In genomic region chr3:58640700-58641372, GRCh38 we compare ENCODE assay signal across 8 cellular contexts. TPM values are rescaled to one million over a fixed set of nuclear protein-coding genes. Genes with fewer than 3 reads are reported as not detected.
DNase-seq lines count a peak whose midpoint lies in the region; TF ChIP-seq lines count a peak whose summit lies in the region.

No MANE protein-coding gene starts in this region.

- H3K4me3 Mint-ChIP-seq in HFFc6, result no peak overlapping the region

- no peak overlapping the region for H3K27ac ChIP-seq in breast epithelium

- no peak overlapping the region for H3K27ac Mint-ChIP-seq in HFFc6

- H3K4me3 ChIP-seq in breast epithelium, result no peak overlapping the region

- H3K4me1 ChIP-seq in breast epithelium, result no peaks in the 10 kb centered on the region

- no peaks in the 10 kb centered on the region for H3K36me3 Mint-ChIP-seq in HFFc6 (ENCODE audit: low read depth)

- H3K9me3 Mint-ChIP-seq in HFFc6, result no peaks in the 10 kb centered on the region

- H3K36me3 ChIP-seq in breast epithelium, result no peaks in the 10 kb centered on the region

- peak; percentile 8 for DNase-seq in DMS153 treated with DMSO at 0.1 percent for 48 hours (lab: John Stamatoyannopoulos, UW; ENCODE audit: unreplicated experiment)
- DNase-seq in DMS153 (lab: John Stamatoyannopoulos, UW), result no peak
- DNase-seq in HFFc6, result peak; percentile 52
- peak; percentile 34 for DNase-seq in NCI-H128 (lab: John Stamatoyannopoulos, UW; ENCODE audit: unreplicated experiment)
- DNase-seq in UCSD-AML1 (lab: John Stamatoyannopoulos, UW; ENCODE audit: unreplicated experiment), result peak; percentile 69
- peak; percentile 51 to 76 for DNase-seq in breast epithelium (ENCODE audit: low spot score in 2 of 2)
- peak; percentile 91 for DNase-seq in islet precursor cell
- DNase-seq in stimulated activated CD4-positive, alpha-beta T cell treated with anti-CD3 and anti-CD28 coated beads, Interleukin-2, amount 100 ng/mL, for 24 hours, result peak; percentile 64 to 74

- intact Hi-C loops in breast epithelium (cut with DNase I; ENCODE audit: low total_unique reads), result no loop called here

- H3K4me1 Mint-ChIP-seq in HFFc6 (ENCODE audit: low read depth), result peaks cover 25% of the 10 kb centered on the region

- H3K27me3 Mint-ChIP-seq in HFFc6 (ENCODE audit: insufficient read depth), result peaks cover 4% of the 10 kb centered on the region; the same call in 1 of the 2 replicates

- no peak for TF ChIP-seq POLR2A in breast epithelium (IDR thresholded peaks at IDR 0.05)

- no peaks in the 10 kb centered on the region for H3K27me3 ChIP-seq in breast epithelium

- peak; percentile 92 for TF ChIP-seq CTCF in HFFc6 (IDR thresholded peaks at IDR 0.05)
- TF ChIP-seq CTCF in breast epithelium (IDR thresholded peaks at IDR 0.05), result peak; percentile 42 to 89 (median 79)

- no peaks in the 10 kb centered on the region for H3K9me3 ChIP-seq in breast epithelium

RNA-seq across cellular contexts. Expression of gene FAM3D, which starts 25.7 kb away (rescaled TPM):
- not detected for total RNA-seq in HFFc6 (2021; fragmentation: NEBNext Ultra II Directional; extraction: Animal tissue kit (Norgen Biotek cat#: 25700))
- 10 to 100 TPM in 1 of 3 donors, 1 to 10 TPM in 1, not detected in 1; 4.3 to 17.6 TPM for total RNA-seq in breast epithelium
